ENCODE assay signal across 14 cellular contexts in genomic region chr13:106503730-106504129, GRCh38.
"Had no signal": no experiment of that assay in that cellular context is flagged by ENCODE, and none has a peak within 500 bp of the region (broad histone marks: within the 10 kb centered on the region; RNA-seq: fewer than 3 reads in every experiment).

No MANE protein-coding gene starts in this region.

- H3K9me3 ChIP-seq: right atrium auricular region, transverse colon had no signal

- H3K4me3 Mint-ChIP-seq: activated CD8-positive, alpha-beta T cell treated with anti-CD3 and anti-CD28 coated beads for 36 hours; activated naive CD8-positive, alpha-beta T cell treated with anti-CD3 and anti-CD28 coated beads, Interleukin-2, amount 10 ng/mL, durations not matched to agents 7 days and 5 days; effector memory CD8-positive, alpha-beta T cell; stimulated activated memory B cell treated with anti-CD40 and anti-IgM and Interleukin-4, amounts not matched to agents 10 μg/mL and 1 μg/mL and 100 μg/mL, for 72 hours; T-helper 1 cell treated with Interleukin-12 subunit alpha and Interleukin-12 subunit beta and Interleukin-4 antibody, amounts not matched to agents 30 μg/mL and 1 μg/mL, for 36 hours had no signal

- H3K27ac Mint-ChIP-seq: activated CD8-positive, alpha-beta T cell treated with anti-CD3 and anti-CD28 coated beads for 36 hours; activated naive CD8-positive, alpha-beta T cell treated with anti-CD3 and anti-CD28 coated beads, Interleukin-2, amount 10 ng/mL, durations not matched to agents 7 days and 5 days; effector memory CD8-positive, alpha-beta T cell; stimulated activated memory B cell treated with anti-CD40 and anti-IgM and Interleukin-4, amounts not matched to agents 10 μg/mL and 1 μg/mL and 100 μg/mL, for 72 hours; T-helper 1 cell treated with Interleukin-12 subunit alpha and Interleukin-12 subunit beta and Interleukin-4 antibody, amounts not matched to agents 30 μg/mL and 1 μg/mL, for 36 hours had no signal

- H3K9me3 Mint-ChIP-seq: activated CD8-positive, alpha-beta T cell treated with anti-CD3 and anti-CD28 coated beads for 36 hours; activated naive CD8-positive, alpha-beta T cell treated with anti-CD3 and anti-CD28 coated beads, Interleukin-2, amount 10 ng/mL, durations not matched to agents 7 days and 5 days; effector memory CD8-positive, alpha-beta T cell; stimulated activated memory B cell treated with anti-CD40 and anti-IgM and Interleukin-4, amounts not matched to agents 10 μg/mL and 1 μg/mL and 100 μg/mL, for 72 hours; T-helper 1 cell treated with Interleukin-12 subunit alpha and Interleukin-12 subunit beta and Interleukin-4 antibody, amounts not matched to agents 30 μg/mL and 1 μg/mL, for 36 hours had no signal

- H3K4me3 ChIP-seq: coronary artery, right atrium auricular region, transverse colon had no signal

- H3K36me3 ChIP-seq: right atrium auricular region had no signal

- H3K36me3 Mint-ChIP-seq: activated naive CD8-positive, alpha-beta T cell treated with anti-CD3 and anti-CD28 coated beads, Interleukin-2, amount 10 ng/mL, durations not matched to agents 7 days and 5 days; stimulated activated memory B cell treated with anti-CD40 and anti-IgM and Interleukin-4, amounts not matched to agents 10 μg/mL and 1 μg/mL and 100 μg/mL, for 72 hours had no signal

- ATAC-seq: activated CD8-positive, alpha-beta T cell treated with anti-CD3 and anti-CD28 coated beads for 36 hours; effector memory CD8-positive, alpha-beta T cell; stimulated activated memory B cell treated with anti-CD40 and anti-IgM and Interleukin-4, amounts not matched to agents 10 μg/mL and 1 μg/mL and 100 μg/mL, for 72 hours had no signal

- DNase-seq: activated CD4-positive, alpha-beta T cell treated with anti-CD3 and anti-CD28 coated beads for 4 hours; activated CD8-positive, alpha-beta memory T cell treated with anti-CD3 and anti-CD28 coated beads, Interleukin-2, amount 50 U/mL, for 4 hours; activated CD8-positive, alpha-beta T cell treated with anti-CD3 and anti-CD28 coated beads for 36 hours; activated naive CD8-positive, alpha-beta T cell treated with anti-CD3 and anti-CD28 coated beads, Interleukin-2, amount 10 ng/mL, durations not matched to agents 7 days and 5 days; caudate nucleus; effector memory CD8-positive, alpha-beta T cell; foreskin keratinocyte; posterior cingulate gyrus; stimulated activated CD4-positive, alpha-beta T cell treated with anti-CD3 and anti-CD28 coated beads, Interleukin-1b, Interleukin-23, amount 100 ng/mL, for 48 hours; transverse colon had no signal

- H3K27ac ChIP-seq: coronary artery, foreskin keratinocyte, transverse colon had no signal

- H3K4me1 Mint-ChIP-seq: stimulated activated memory B cell treated with anti-CD40 and anti-IgM and Interleukin-4, amounts not matched to agents 10 μg/mL and 1 μg/mL and 100 μg/mL, for 72 hours had no signal

- H3K27me3 ChIP-seq: foreskin keratinocyte, right atrium auricular region, transverse colon had no signal
